19 cellular contexts compared by ENCODE assay signal in the genomic region with DNA sequence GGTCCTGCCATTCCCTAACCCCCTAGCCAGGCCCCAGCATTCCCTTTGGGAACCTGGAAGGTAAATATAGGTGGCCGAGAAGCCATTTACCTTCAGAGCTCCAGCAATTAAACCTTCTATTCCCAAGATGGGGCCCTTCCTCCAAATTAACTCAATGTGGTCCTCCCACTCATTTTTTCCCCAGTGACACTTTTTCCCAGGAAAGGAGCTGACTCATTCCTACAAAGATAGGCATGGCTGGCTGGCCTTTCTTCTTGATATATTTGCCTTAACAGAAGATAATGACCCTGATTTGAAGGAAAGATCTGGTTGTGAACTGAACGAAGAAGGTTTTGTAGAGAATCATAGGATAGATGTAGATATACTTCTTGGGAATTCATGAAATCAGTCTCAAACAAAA.
"Had no signal": no experiment of that assay in that cellular context is flagged by ENCODE, and none has a peak within 500 bp of the region (broad histone marks: within the 10 kb centered on the region; RNA-seq: fewer than 3 reads in every experiment).

No MANE protein-coding gene starts in this region.

- H3K27me3 Mint-ChIP-seq: activated CD4-positive, alpha-beta memory T cell treated with anti-CD3 and anti-CD28 coated beads for 36 hours; activated CD4-positive, alpha-beta T cell treated with anti-CD3 and anti-CD28 coated beads for 36 hours; activated CD8-positive, alpha-beta memory T cell treated with anti-CD3 and anti-CD28 coated beads, Interleukin-2, amount 10 ng/mL, durations not matched to agents 7 days and 5 days; T-helper 17 cell had no signal

- H3K4me3 ChIP-seq: body of pancreas, colonic mucosa, gastrocnemius medialis, heart left ventricle, lower lobe of right lung, thoracic aorta had no signal

- H3K27ac Mint-ChIP-seq: activated CD4-positive, alpha-beta memory T cell treated with anti-CD3 and anti-CD28 coated beads for 36 hours; activated CD4-positive, alpha-beta T cell treated with anti-CD3 and anti-CD28 coated beads for 36 hours; activated CD8-positive, alpha-beta memory T cell treated with anti-CD3 and anti-CD28 coated beads, Interleukin-2, amount 10 ng/mL, durations not matched to agents 7 days and 5 days; activated naive CD4-positive, alpha-beta T cell treated with anti-CD3 and anti-CD28 coated beads, Interleukin-2, amount 50 U/mL, for 24 hours; immature natural killer cell; T-helper 17 cell had no signal

- H3K36me3 ChIP-seq: colonic mucosa, gastrocnemius medialis, heart left ventricle, lower lobe of right lung, thoracic aorta had no signal

- H3K4me3 Mint-ChIP-seq: activated CD4-positive, alpha-beta memory T cell treated with anti-CD3 and anti-CD28 coated beads for 36 hours; activated CD4-positive, alpha-beta T cell treated with anti-CD3 and anti-CD28 coated beads for 36 hours; activated CD8-positive, alpha-beta memory T cell treated with anti-CD3 and anti-CD28 coated beads, Interleukin-2, amount 10 ng/mL, durations not matched to agents 7 days and 5 days; activated naive CD4-positive, alpha-beta T cell treated with anti-CD3 and anti-CD28 coated beads, Interleukin-2, amount 50 U/mL, for 24 hours; immature natural killer cell; T-helper 17 cell had no signal

- H3K27me3 ChIP-seq: body of pancreas, colonic mucosa, gastrocnemius medialis, heart left ventricle had no signal

- H3K9me3 Mint-ChIP-seq: activated naive CD4-positive, alpha-beta T cell treated with anti-CD3 and anti-CD28 coated beads, Interleukin-2, amount 50 U/mL, for 24 hours had no signal

- H3K36me3 Mint-ChIP-seq: activated CD4-positive, alpha-beta memory T cell treated with anti-CD3 and anti-CD28 coated beads for 36 hours; activated CD8-positive, alpha-beta memory T cell treated with anti-CD3 and anti-CD28 coated beads, Interleukin-2, amount 10 ng/mL, durations not matched to agents 7 days and 5 days; activated naive CD4-positive, alpha-beta T cell treated with anti-CD3 and anti-CD28 coated beads, Interleukin-2, amount 50 U/mL, for 24 hours; immature natural killer cell had no signal

- DNase-seq: activated CD4-positive, alpha-beta memory T cell treated with anti-CD3 and anti-CD28 coated beads for 36 hours; activated CD4-positive, alpha-beta T cell treated with anti-CD3 and anti-CD28 coated beads for 36 hours; activated CD8-positive, alpha-beta memory T cell treated with anti-CD3 and anti-CD28 coated beads, Interleukin-2, amount 10 ng/mL, durations not matched to agents 7 days and 5 days; activated effector memory CD4-positive, alpha-beta T cell treated with Interleukin-2 at 50 U/mL for 16 hours; activated T-cell treated with anti-CD3 and anti-CD28 coated beads, Interleukin-2, amount 50 U/mL, for 1 hour; amniotic stem cell; body of pancreas; central memory CD4-positive, alpha-beta T cell; colonic mucosa; gastrocnemius medialis; heart left ventricle; immature natural killer cell; left colon; lower lobe of right lung; stimulated activated CD4-positive, alpha-beta T cell treated with anti-CD3 and anti-CD28 coated beads, Interleukin-12 subunit alpha, Interleukin-12 subunit beta, amount 100 ng/mL, for 4 hours; stimulated activated CD4-positive, alpha-beta T cell treated with anti-CD3 and anti-CD28 coated beads, Interleukin-2, amount 100 ng/mL, for 24 hours; T-helper 17 cell had no signal

- H3K4me1 Mint-ChIP-seq: activated CD4-positive, alpha-beta T cell treated with anti-CD3 and anti-CD28 coated beads for 36 hours; activated CD8-positive, alpha-beta memory T cell treated with anti-CD3 and anti-CD28 coated beads, Interleukin-2, amount 10 ng/mL, durations not matched to agents 7 days and 5 days; activated naive CD4-positive, alpha-beta T cell treated with anti-CD3 and anti-CD28 coated beads, Interleukin-2, amount 50 U/mL, for 24 hours; immature natural killer cell; T-helper 17 cell had no signal
